1 cellular context compared by ENCODE assay signal in the genomic region with DNA sequence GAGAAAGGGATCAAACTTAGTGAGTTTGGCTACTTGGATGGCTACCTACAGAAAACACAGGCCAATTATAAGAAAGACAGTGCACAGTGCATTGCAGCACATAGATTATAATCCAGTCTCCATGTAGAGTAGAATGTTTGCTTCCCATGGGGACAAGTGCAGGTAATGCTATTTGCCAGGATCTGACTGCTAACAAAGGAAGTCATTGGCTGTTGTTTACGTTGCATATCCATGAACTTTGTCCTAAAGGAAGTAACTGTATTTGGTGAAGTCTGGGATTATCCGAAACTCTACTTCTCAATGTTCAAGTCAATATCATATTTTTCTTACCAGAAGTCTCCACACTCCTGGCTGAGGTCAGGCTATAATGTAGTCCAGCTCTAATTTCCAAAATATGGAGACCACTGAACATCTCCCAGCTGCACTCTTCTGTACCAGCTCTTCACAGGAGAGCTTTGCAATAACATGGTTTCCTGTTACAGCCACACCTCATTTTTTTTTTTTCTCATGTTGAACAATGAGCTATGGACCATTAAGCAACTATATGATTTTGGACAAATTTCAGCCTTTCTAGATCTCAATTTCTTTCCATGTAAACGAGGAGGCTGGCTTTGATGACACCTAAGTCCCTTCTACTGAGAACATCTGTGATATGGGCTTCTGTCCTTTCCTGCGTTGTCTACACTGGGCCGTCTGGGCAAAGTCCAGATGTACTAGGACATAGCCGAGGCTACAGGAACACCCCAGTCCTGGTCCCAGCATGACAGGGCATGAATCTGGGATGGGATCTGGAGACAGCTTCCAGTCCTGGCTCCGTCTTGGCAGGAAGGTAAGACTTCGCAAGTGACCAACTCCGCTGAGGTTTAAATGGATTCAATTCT.
A peak's percentile ranks its signal among the peaks of the same experiment; 100 is the strongest.
TF ChIP-seq lines count a peak whose summit lies in the region.

No MANE protein-coding gene starts in this region.

TF ChIP-seq in HepG2, 621 proteins besides CTCF, POLR2A, EP300 and RAD21 (continued from another document and continues in another):
- 0 out of 2 replicates have a peak, but pooled peaks have one; percentile 20 for TF ChIP-seq DMAP1 (CRISPR knock-in tag; IDR thresholded peaks at IDR 0.05)
- TF ChIP-seq ZNF891 (CRISPR knock-in tag; IDR thresholded peaks at IDR 0.05) = no peak
- TF ChIP-seq GZF1 (CRISPR knock-in tag; IDR thresholded peaks at IDR 0.05) = no peak
- no peak for TF ChIP-seq CENPT (CRISPR knock-in tag; IDR thresholded peaks at IDR 0.05; ENCODE audit: low read depth)
- TF ChIP-seq RAD51 (IDR thresholded peaks at IDR 0.05; ENCODE audit: borderline replicate concordance) = no peak
- TF ChIP-seq, protein P1, sequence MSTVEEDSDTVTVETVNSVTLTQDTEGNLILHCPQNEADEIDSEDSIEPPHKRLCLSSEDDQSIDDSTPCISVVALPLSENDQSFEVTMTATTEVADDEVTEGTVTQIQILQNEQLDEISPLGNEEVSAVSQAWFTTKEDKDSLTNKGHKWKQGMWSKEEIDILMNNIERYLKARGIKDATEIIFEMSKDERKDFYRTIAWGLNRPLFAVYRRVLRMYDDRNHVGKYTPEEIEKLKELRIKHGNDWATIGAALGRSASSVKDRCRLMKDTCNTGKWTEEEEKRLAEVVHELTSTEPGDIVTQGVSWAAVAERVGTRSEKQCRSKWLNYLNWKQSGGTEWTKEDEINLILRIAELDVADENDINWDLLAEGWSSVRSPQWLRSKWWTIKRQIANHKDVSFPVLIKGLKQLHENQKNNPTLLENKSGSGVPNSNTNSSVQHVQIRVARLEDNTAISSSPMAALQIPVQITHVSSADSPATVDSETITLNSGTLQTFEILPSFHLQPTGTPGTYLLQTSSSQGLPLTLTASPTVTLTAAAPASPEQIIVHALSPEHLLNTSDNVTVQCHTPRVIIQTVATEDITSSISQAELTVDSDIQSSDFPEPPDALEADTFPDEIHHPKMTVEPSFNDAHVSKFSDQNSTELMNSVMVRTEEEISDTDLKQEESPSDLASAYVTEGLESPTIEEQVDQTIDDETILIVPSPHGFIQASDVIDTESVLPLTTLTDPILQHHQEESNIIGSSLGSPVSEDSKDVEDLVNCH (CRISPR knock-in tag; IDR thresholded peaks at IDR 0.05) = no peak
- TF ChIP-seq ZNF24 (IDR thresholded peaks at IDR 0.05) = no peak
- no peak for TF ChIP-seq ZNF350 (CRISPR knock-in tag; IDR thresholded peaks at IDR 0.05; ENCODE audit: borderline replicate concordance, low read depth)
- no peak for TF ChIP-seq PRPF4 (IDR thresholded peaks at IDR 0.05; ENCODE audit: low read depth, low read length, poor library complexity, severe bottlenecking)
- TF ChIP-seq ZNF75D (CRISPR knock-in tag; IDR thresholded peaks at IDR 0.05; ENCODE audit: borderline replicate concordance) = no peak
- TF ChIP-seq, protein P2, sequence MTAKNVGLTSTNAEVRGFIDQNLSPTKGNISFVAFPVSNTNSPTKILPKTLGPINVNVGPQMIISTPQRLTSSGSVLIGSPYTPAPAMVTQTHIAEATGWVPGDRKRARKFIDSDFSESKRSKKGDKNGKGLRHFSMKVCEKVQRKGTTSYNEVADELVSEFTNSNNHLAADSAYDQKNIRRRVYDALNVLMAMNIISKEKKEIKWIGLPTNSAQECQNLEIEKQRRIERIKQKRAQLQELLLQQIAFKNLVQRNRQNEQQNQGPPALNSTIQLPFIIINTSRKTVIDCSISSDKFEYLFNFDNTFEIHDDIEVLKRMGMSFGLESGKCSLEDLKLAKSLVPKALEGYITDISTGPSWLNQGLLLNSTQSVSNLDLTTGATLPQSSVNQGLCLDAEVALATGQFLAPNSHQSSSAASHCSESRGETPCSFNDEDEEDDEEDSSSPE (CRISPR knock-in tag; IDR thresholded peaks at IDR 0.05) = no peak
- TF ChIP-seq BRCA1 (CRISPR knock-in tag; IDR thresholded peaks at IDR 0.05) = no peak
- TF ChIP-seq, protein P3, sequence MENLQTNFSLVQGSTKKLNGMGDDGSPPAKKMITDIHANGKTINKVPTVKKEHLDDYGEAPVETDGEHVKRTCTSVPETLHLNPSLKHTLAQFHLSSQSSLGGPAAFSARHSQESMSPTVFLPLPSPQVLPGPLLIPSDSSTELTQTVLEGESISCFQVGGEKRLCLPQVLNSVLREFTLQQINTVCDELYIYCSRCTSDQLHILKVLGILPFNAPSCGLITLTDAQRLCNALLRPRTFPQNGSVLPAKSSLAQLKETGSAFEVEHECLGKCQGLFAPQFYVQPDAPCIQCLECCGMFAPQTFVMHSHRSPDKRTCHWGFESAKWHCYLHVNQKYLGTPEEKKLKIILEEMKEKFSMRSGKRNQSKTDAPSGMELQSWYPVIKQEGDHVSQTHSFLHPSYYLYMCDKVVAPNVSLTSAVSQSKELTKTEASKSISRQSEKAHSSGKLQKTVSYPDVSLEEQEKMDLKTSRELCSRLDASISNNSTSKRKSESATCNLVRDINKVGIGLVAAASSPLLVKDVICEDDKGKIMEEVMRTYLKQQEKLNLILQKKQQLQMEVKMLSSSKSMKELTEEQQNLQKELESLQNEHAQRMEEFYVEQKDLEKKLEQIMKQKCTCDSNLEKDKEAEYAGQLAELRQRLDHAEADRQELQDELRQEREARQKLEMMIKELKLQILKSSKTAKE (CRISPR knock-in tag; IDR thresholded peaks at IDR 0.05; ENCODE audit: borderline replicate concordance) = 0 out of 2 replicates have a peak, but pooled peaks have one; percentile 19
- TF ChIP-seq GATAD2A (CRISPR knock-in tag; IDR thresholded peaks at IDR 0.05) = peak; percentile 47; the same call in 1 of the 2 replicates
- TF ChIP-seq, protein P4, sequence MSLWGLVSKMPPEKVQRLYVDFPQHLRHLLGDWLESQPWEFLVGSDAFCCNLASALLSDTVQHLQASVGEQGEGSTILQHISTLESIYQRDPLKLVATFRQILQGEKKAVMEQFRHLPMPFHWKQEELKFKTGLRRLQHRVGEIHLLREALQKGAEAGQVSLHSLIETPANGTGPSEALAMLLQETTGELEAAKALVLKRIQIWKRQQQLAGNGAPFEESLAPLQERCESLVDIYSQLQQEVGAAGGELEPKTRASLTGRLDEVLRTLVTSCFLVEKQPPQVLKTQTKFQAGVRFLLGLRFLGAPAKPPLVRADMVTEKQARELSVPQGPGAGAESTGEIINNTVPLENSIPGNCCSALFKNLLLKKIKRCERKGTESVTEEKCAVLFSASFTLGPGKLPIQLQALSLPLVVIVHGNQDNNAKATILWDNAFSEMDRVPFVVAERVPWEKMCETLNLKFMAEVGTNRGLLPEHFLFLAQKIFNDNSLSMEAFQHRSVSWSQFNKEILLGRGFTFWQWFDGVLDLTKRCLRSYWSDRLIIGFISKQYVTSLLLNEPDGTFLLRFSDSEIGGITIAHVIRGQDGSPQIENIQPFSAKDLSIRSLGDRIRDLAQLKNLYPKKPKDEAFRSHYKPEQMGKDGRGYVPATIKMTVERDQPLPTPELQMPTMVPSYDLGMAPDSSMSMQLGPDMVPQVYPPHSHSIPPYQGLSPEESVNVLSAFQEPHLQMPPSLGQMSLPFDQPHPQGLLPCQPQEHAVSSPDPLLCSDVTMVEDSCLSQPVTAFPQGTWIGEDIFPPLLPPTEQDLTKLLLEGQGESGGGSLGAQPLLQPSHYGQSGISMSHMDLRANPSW (CRISPR knock-in tag; IDR thresholded peaks at IDR 0.05; ENCODE audit: borderline replicate concordance) = no peak
- no peak for TF ChIP-seq ZNF572 (CRISPR knock-in tag; IDR thresholded peaks at IDR 0.05)
- TF ChIP-seq ZNF296 (CRISPR knock-in tag; conservative IDR thresholded peaks at IDR 0.05) = no peak
- TF ChIP-seq, protein P5, sequence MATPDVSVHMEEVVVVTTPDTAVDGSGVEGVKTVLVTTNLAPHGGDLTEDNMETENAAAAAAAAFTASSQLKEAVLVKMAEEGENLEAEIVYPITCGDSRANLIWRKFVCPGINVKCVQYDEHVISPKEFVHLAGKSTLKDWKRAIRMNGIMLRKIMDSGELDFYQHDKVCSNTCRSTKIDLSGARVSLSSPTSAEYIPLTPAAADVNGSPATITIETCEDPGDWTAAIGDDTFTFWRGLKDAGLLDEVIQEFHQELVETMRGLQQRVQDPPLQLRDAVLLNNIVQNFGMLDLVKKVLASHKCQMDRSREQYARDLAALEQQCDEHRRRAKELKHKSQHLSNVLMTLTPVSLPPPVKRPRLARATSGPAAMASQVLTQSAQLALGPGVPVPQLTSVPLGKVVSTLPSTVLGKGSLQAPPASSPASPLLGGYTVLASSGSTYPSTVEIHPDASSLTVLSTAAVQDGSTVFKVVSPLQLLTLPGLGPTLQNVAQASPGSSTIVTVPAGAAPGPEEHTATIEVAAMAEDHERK (CRISPR knock-in tag; IDR thresholded peaks at IDR 0.05; ENCODE audit: low read depth) = no peak
- TF ChIP-seq ZNF225 (CRISPR knock-in tag; IDR thresholded peaks at IDR 0.05) = no peak
- TF ChIP-seq, protein P6, sequence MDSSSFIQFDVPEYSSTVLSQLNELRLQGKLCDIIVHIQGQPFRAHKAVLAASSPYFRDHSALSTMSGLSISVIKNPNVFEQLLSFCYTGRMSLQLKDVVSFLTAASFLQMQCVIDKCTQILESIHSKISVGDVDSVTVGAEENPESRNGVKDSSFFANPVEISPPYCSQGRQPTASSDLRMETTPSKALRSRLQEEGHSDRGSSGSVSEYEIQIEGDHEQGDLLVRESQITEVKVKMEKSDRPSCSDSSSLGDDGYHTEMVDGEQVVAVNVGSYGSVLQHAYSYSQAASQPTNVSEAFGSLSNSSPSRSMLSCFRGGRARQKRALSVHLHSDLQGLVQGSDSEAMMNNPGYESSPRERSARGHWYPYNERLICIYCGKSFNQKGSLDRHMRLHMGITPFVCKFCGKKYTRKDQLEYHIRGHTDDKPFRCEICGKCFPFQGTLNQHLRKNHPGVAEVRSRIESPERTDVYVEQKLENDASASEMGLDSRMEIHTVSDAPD (CRISPR knock-in tag; IDR thresholded peaks at IDR 0.05) = 0 out of 2 replicates have a peak, but pooled peaks have one; percentile 25
- TF ChIP-seq ZNF570 (CRISPR knock-in tag; IDR thresholded peaks at IDR 0.05; ENCODE audit: borderline replicate concordance) = no peak
- TF ChIP-seq, protein P7, sequence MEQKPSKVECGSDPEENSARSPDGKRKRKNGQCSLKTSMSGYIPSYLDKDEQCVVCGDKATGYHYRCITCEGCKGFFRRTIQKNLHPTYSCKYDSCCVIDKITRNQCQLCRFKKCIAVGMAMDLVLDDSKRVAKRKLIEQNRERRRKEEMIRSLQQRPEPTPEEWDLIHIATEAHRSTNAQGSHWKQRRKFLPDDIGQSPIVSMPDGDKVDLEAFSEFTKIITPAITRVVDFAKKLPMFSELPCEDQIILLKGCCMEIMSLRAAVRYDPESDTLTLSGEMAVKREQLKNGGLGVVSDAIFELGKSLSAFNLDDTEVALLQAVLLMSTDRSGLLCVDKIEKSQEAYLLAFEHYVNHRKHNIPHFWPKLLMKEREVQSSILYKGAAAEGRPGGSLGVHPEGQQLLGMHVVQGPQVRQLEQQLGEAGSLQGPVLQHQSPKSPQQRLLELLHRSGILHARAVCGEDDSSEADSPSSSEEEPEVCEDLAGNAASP (CRISPR knock-in tag; IDR thresholded peaks at IDR 0.05; ENCODE audit: borderline replicate concordance) = no peak
- no peak for TF ChIP-seq HNRNPH1 (optimal IDR thresholded peaks at IDR 0.05; ENCODE audit: low read depth, low read length)
- TF ChIP-seq IKZF1 (IDR thresholded peaks at IDR 0.05) = no peak
- no peak for TF ChIP-seq ZFP36L1 (CRISPR knock-in tag; IDR thresholded peaks at IDR 0.05)
- TF ChIP-seq, protein P8, sequence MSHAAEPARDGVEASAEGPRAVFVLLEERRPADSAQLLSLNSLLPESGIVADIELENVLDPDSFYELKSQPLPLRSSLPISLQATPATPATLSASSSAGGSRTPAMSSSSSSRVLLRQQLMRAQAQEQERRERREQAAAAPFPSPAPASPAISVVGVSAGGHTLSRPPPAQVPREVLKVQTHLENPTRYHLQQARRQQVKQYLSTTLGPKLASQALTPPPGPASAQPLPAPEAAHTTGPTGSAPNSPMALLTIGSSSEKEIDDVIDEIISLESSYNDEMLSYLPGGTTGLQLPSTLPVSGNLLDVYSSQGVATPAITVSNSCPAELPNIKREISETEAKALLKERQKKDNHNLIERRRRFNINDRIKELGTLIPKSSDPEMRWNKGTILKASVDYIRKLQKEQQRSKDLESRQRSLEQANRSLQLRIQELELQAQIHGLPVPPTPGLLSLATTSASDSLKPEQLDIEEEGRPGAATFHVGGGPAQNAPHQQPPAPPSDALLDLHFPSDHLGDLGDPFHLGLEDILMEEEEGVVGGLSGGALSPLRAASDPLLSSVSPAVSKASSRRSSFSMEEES (CRISPR knock-in tag; IDR thresholded peaks at IDR 0.05) = no peak
- TF ChIP-seq JUNB (CRISPR knock-in tag; IDR thresholded peaks at IDR 0.05; ENCODE audit: borderline replicate concordance) = no peak
- TF ChIP-seq WIZ (CRISPR knock-in tag; IDR thresholded peaks at IDR 0.05) = no peak
- TF ChIP-seq TBP (CRISPR knock-in tag; IDR thresholded peaks at IDR 0.05) = no peak
- no peak for TF ChIP-seq RORA (CRISPR knock-in tag; IDR thresholded peaks at IDR 0.05)
- no peak for TF ChIP-seq ZNF484 (CRISPR knock-in tag; IDR thresholded peaks at IDR 0.05; ENCODE audit: borderline replicate concordance, low read depth)
- no peak for TF ChIP-seq ZNF253 (CRISPR knock-in tag; IDR thresholded peaks at IDR 0.05; ENCODE audit: borderline replicate concordance)
- TF ChIP-seq, protein P9, sequence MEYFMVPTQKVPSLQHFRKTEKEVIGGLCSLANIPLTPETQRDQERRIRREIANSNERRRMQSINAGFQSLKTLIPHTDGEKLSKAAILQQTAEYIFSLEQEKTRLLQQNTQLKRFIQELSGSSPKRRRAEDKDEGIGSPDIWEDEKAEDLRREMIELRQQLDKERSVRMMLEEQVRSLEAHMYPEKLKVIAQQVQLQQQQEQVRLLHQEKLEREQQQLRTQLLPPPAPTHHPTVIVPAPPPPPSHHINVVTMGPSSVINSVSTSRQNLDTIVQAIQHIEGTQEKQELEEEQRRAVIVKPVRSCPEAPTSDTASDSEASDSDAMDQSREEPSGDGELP (IDR thresholded peaks at IDR 0.05; ENCODE audit: borderline replicate concordance, low read depth) = no peak
